Comparison of ENCODE assay signal across 9 cellular contexts in the genomic region with DNA sequence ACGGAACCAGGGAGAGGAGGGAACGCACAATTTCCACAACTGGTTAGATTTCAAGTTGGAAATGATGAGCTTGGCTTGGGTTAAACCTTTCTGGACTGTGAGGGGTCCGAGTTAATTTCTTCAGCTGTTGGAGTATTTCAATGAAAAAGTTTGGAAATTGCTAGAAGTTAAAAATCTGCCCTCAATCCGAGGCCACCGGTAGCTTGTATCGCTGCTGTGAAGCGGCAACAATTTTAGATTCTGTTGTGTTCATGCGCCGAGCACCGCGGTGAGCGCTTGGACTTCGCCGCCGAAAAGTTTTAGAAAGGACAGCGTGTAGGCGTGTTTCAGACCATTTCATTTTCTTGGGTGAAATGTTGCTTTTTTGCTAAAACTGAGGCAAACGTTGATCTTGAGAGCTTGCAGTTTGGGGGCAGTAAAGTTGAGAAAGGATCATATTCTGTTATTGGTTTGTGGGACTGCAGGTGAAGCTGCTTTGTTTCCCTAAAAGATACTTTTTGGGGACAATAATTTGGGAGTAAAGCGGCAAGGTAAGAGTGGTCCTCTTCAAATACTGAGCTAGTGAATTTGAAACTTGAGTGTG. TPM values are rescaled to one million over a fixed set of nuclear protein-coding genes. Genes with fewer than 3 reads are reported as not detected.
DNase-seq lines count a peak whose midpoint lies in the region; TF ChIP-seq lines count a peak whose summit lies in the region.
"Had no signal": no experiment of that assay in that cellular context is flagged by ENCODE, and none has a peak within 500 bp of the region (broad histone marks: within the 10 kb centered on the region; RNA-seq: fewer than 3 reads in every experiment).

No MANE protein-coding gene starts in this region.

- DNase-seq in D341Med (ENCODE audit: low spot score) (peak; percentile 45), GM20000 (ENCODE audit: low spot score) (peak; percentile 29), NB4 (ENCODE audit: low read depth) (peak; percentile 67), adrenal gland (peak; percentile 33 to 71 (median 55)), hepatocyte (ENCODE audit: low spot score) (peak; percentile 50), prostate gland (ENCODE audit: low spot score) (peak; percentile 42), NCI-H1436 treated with DMSO at 0.1 percent for 48 hours (lab: John Stamatoyannopoulos, UW) (no peak), NCI-H446 treated with DMSO at 0.1 percent for 48 hours (lab: John Stamatoyannopoulos, UW) (no peak)

- H3K27me3 ChIP-seq in adrenal gland: no peaks in the 10 kb centered on the region
- H3K27me3 ChIP-seq in hepatocyte: no peaks in the 10 kb centered on the region
- no peaks in the 10 kb centered on the region for H3K27me3 ChIP-seq in prostate gland (replicated peaks; ENCODE audit: insufficient read depth)

- 0 to 1% (median 0%) methylated on average over 19 of the region's 19 CpGs for WGBS in adrenal gland, 4 donors
- WGBS in hepatocyte (ENCODE audit: low lambda C conversion rate, missing lambda C conversion rate): under 1% methylated on average over 17 of the region's 19 CpGs
- under 1% methylated on average over 19 of the region's 19 CpGs for WGBS in prostate gland

- H3K9me2 ChIP-seq in hepatocyte (replicated peaks; ENCODE audit: insufficient read depth): no peaks in the 10 kb centered on the region

- TF ChIP-seq CTCF in GM20000 (IDR thresholded peaks at IDR 0.05; ENCODE audit: extremely low read depth, missing control alignments) (no peak), NB4 (IDR thresholded peaks at IDR 0.05; ENCODE audit: low read depth, low read length) (no peak), adrenal gland (IDR thresholded peaks at IDR 0.05) (no peak), hepatocyte (IDR thresholded peaks at IDR 0.05; ENCODE audit: poor library complexity) (no peak), prostate gland (IDR thresholded peaks at IDR 0.05) (no peak)

- H4K20me1 ChIP-seq in hepatocyte (ENCODE audit: insufficient read depth, poor library complexity, severe bottlenecking): peaks cover 49% of the 10 kb centered on the region

- intact Hi-C loops in adrenal gland (cut with DNase I) (no loop called here), prostate gland (cut with DNase I) (loop anchor here (10.0 kb wide), 1 partner anchor 501 kb away; no protein-coding TSS in a partner anchor)

- H3K27ac ChIP-seq in adrenal gland: peak overlapping the region; percentile 97 to 100 (median 98)
- peak overlapping the region; percentile 99 for H3K27ac ChIP-seq in hepatocyte
- H3K27ac ChIP-seq in prostate gland: peak overlapping the region; percentile 99

- H3K79me2 ChIP-seq in hepatocyte: peaks cover 51% of the 10 kb centered on the region

- no peak for TF ChIP-seq POLR2A in NB4 (IDR thresholded peaks at IDR 0.05; ENCODE audit: extremely low read depth, insufficient read length)
- TF ChIP-seq POLR2A in adrenal gland (IDR thresholded peaks at IDR 0.05): peak in 1 of 2 donors; percentile 63
- no peak for TF ChIP-seq POLR2A in prostate gland (IDR thresholded peaks at IDR 0.05)

- peak overlapping the region; percentile 84 for H3K4me2 ChIP-seq in hepatocyte

- H3K9me3 ChIP-seq in adrenal gland (replicated peaks in 1 of 3) (no peaks in the 10 kb centered on the region), hepatocyte (ENCODE audit: low read depth) (no peaks in the 10 kb centered on the region), prostate gland (no peaks in the 10 kb centered on the region)

- H3K4me3 ChIP-seq in NB4 (ENCODE audit: low read depth, low read length) (peak overlapping the region; percentile 96), adrenal gland (peak overlapping the region; percentile 78 to 90 (median 86)), hepatocyte (peak overlapping the region; percentile 83), prostate gland (peak overlapping the region; percentile 96 to 99)

- H3K36me3 ChIP-seq in adrenal gland (replicated peaks in 1 of 2): no peaks in the 10 kb centered on the region
- H3K36me3 ChIP-seq in hepatocyte (replicated peaks; ENCODE audit: insufficient read depth, low read depth): no peaks in the 10 kb centered on the region
- no peaks in the 10 kb centered on the region for H3K36me3 ChIP-seq in prostate gland

- peak overlapping the region; percentile 70 for H2AFZ ChIP-seq in hepatocyte

- H3K4me1 ChIP-seq in adrenal gland (replicated peaks in 1 of 2) (peaks cover 16 to 41% of the 10 kb centered on the region in 2 donors), hepatocyte (ENCODE audit: insufficient read depth) (peaks cover 11% of the 10 kb centered on the region), prostate gland (replicated peaks) (peaks cover 7% of the 10 kb centered on the region)

RNA-seq across cellular contexts. Expression of a gene that starts 0.9 kb away (rescaled TPM):
- total RNA-seq in adrenal gland (100 to 1,000 TPM in 6 of 8 donors, 10 to 100 TPM in 2; 94.6 to 148 (median 112) TPM), hepatocyte (82.7 and 91.3 TPM in 2 replicates), prostate gland (100 to 1,000 TPM in 1 of 2 donors, 10 to 100 TPM in 1; 82.8 to 128 TPM)
- polyA plus RNA-seq in adrenal gland (100 to 1,000 TPM in 1 of 3 donors, 10 to 100 TPM in 2; 52.0 to 143 (median 53.4) TPM), hepatocyte (92.5 and 94.2 TPM in 2 replicates)

RNA-seq across cellular contexts. Expression of a gene that starts 11.3 kb away (rescaled TPM):
- total RNA-seq in adrenal gland: not detected
- not detected for polyA plus RNA-seq in adrenal gland
- not detected in 2 replicates for total RNA-seq in hepatocyte
- not detected in 2 replicates for polyA plus RNA-seq in hepatocyte
- not detected for total RNA-seq in prostate gland
- total RNA-seq: subcutaneous adipose tissue had no signal

Comparison
In these comparisons a context has a peak if more than half of its experiments do, and no peak if none do; other contexts are left out.
1. DNase-seq: peak in D341Med (single experiment), GM20000 (single experiment), NB4 (single experiment), adrenal gland (7 of 7), hepatocyte (single experiment) and prostate gland (single experiment); none in NCI-H1436 treated with DMSO at 0.1 percent for 48 hours (single experiment) and NCI-H446 treated with DMSO at 0.1 percent for 48 hours (single experiment).
2. Peak in every context shown above with its lines, with median percentiles within 50 percentile points of each other: H3K4me3 ChIP-seq and H3K27ac ChIP-seq.